10 cellular contexts compared by ENCODE assay signal in the genomic region with DNA sequence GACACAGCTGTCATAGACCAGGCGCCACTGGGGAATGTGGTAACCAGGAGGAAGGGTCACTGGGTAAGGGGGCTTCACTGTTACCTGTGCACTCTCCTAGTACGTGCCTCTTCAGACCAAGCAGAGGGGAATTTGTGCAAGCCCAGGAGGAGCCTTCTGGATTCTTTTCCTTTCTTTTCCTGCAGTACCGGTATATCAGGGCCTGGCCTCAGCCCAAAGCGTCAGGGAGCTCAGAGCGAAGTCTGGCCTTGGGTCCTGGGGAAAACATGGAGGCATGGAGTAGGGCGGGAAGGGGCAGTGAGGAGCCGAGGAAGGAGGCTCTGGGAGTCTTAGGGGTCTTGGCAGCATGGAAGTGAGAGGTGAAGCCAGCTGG.
DNase-seq lines count a peak whose midpoint lies in the region; ATAC-seq and TF ChIP-seq lines count a peak whose summit lies in the region.
"Had no signal": no experiment of that assay in that cellular context is flagged by ENCODE, and none has a peak within 500 bp of the region (broad histone marks: within the 10 kb centered on the region; RNA-seq: fewer than 3 reads in every experiment).

No MANE protein-coding gene starts in this region.

- no peak for ATAC-seq in activated CD8-positive, alpha-beta memory T cell treated with anti-CD3 and anti-CD28 coated beads, Interleukin-2, amount 10 ng/mL, durations not matched to agents 7 days and 5 days

- H3K4me1 Mint-ChIP-seq in activated CD8-positive, alpha-beta memory T cell treated with anti-CD3 and anti-CD28 coated beads, Interleukin-2, amount 10 ng/mL, durations not matched to agents 7 days and 5 days, result peaks cover 14% of the 10 kb centered on the region

- H3K9me3 ChIP-seq in breast epithelium (no peaks in the 10 kb centered on the region), tibial nerve (no peaks in the 10 kb centered on the region), prostate gland (no peaks in the 10 kb centered on the region)

- H3K4me3 Mint-ChIP-seq in activated CD8-positive, alpha-beta memory T cell treated with anti-CD3 and anti-CD28 coated beads, Interleukin-2, amount 10 ng/mL, durations not matched to agents 7 days and 5 days, result no peak overlapping the region

- DNase-seq in activated CD8-positive, alpha-beta memory T cell treated with anti-CD3 and anti-CD28 coated beads, Interleukin-2, amount 10 ng/mL, durations not matched to agents 7 days and 5 days, result peak; percentile 31
- DNase-seq in activated CD8-positive, alpha-beta memory T cell treated with anti-CD3 and anti-CD28 coated beads, Interleukin-2, amount 50 U/mL, for 48 hours, result no peak
- DNase-seq in breast epithelium (ENCODE audit: low spot score in 2 of 2) (peak in 1 of 2 donors; percentile 31), mesenteric fat pad (ENCODE audit: low spot score) (peak; percentile 55), tibial nerve (ENCODE audit: low spot score in 2 of 2) (no peak), DMS79 treated with DMSO at 0.1 percent for 48 hours (lab: John Stamatoyannopoulos, UW) (no peak), HEK293T (ENCODE audit: extremely low spot score) (no peak), prostate gland (ENCODE audit: low spot score) (no peak)
- DNase-seq: NCI-H146 had no signal

- peaks cover 6% of the 10 kb centered on the region for H3K27me3 Mint-ChIP-seq in activated CD8-positive, alpha-beta memory T cell treated with anti-CD3 and anti-CD28 coated beads, Interleukin-2, amount 10 ng/mL, durations not matched to agents 7 days and 5 days

- no peak for TF ChIP-seq CTCF in breast epithelium (IDR thresholded peaks at IDR 0.05)
- no peak for TF ChIP-seq CTCF in tibial nerve (IDR thresholded peaks at IDR 0.05)
- no peak for TF ChIP-seq CTCF in prostate gland (IDR thresholded peaks at IDR 0.05)

- intact Hi-C loops in breast epithelium (cut with DNase I; ENCODE audit: low total_unique reads) (no loop called here), prostate gland (cut with DNase I) (loop anchor here (5.0 kb wide), 1 partner anchor 131 kb away; no protein-coding TSS in a partner anchor)

- 79 to 83% methylated on average over 7 of the region's 7 CpGs for WGBS in tibial nerve, 2 donors
- 54% methylated on average over 7 of the region's 7 CpGs for WGBS in prostate gland

- H3K4me1 ChIP-seq in breast epithelium, result peaks cover 5 to 14% of the 10 kb centered on the region in 2 donors
- peaks cover 0 to 30% (median 10%) of the 10 kb centered on the region in 4 donors for H3K4me1 ChIP-seq in tibial nerve
- no peaks in the 10 kb centered on the region for H3K4me1 ChIP-seq in prostate gland (replicated peaks)

- H3K27ac ChIP-seq in breast epithelium, result peak overlapping the region; percentile 85 to 87
- H3K27ac ChIP-seq in tibial nerve, result peak overlapping the region in 3 of 4 donors; percentile 24 to 82 (median 76)
- H3K27ac ChIP-seq in prostate gland, result no peak overlapping the region
- H3K27ac ChIP-seq: cardiac muscle cell had no signal

- no peaks in the 10 kb centered on the region for H3K27me3 ChIP-seq in breast epithelium
- no peaks in the 10 kb centered on the region for H3K27me3 ChIP-seq in tibial nerve
- H3K27me3 ChIP-seq in prostate gland (replicated peaks; ENCODE audit: insufficient read depth), result no peaks in the 10 kb centered on the region
- H3K27me3 ChIP-seq: cardiac muscle cell had no signal

- no peak overlapping the region for H3K27ac Mint-ChIP-seq in activated CD8-positive, alpha-beta memory T cell treated with anti-CD3 and anti-CD28 coated beads, Interleukin-2, amount 10 ng/mL, durations not matched to agents 7 days and 5 days

- H3K36me3 ChIP-seq in breast epithelium, result no peaks in the 10 kb centered on the region
- H3K36me3 ChIP-seq in tibial nerve, result no peaks in the 10 kb centered on the region
- no peaks in the 10 kb centered on the region for H3K36me3 ChIP-seq in prostate gland
- H3K36me3 ChIP-seq: cardiac muscle cell had no signal

- H3K4me3 ChIP-seq in breast epithelium (peak overlapping the region; percentile 19 to 60 (median 37)), tibial nerve (no peak overlapping the region), prostate gland (no peak overlapping the region)
- H3K4me3 ChIP-seq: cardiac muscle cell had no signal

- TF ChIP-seq EP300 in tibial nerve (IDR thresholded peaks at IDR 0.05), result no peak

- CTCF ChIA-PET in activated CD8-positive, alpha-beta memory T cell treated with anti-CD3 and anti-CD28 coated beads, Interleukin-2, amount 10 ng/mL, durations not matched to agents 7 days and 5 days (lab: Charles Lee), result interaction anchor here (0.8 to 1.6 kb wide), 4 partner anchors 13 to 175 kb away, joined by 4 to 6 read pairs (median 4); no protein-coding TSS in a partner anchor
- CTCF ChIA-PET in HEK293T (lab: Yijun Ruan, JAX), result no interaction called here

- TF ChIP-seq POLR2A in breast epithelium (IDR thresholded peaks at IDR 0.05), result no peak
- no peak for TF ChIP-seq POLR2A in tibial nerve (IDR thresholded peaks at IDR 0.05)
- TF ChIP-seq POLR2A in prostate gland (IDR thresholded peaks at IDR 0.05), result no peak

- no peaks in the 10 kb centered on the region for H3K9me3 Mint-ChIP-seq in activated CD8-positive, alpha-beta memory T cell treated with anti-CD3 and anti-CD28 coated beads, Interleukin-2, amount 10 ng/mL, durations not matched to agents 7 days and 5 days (ENCODE audit: low read depth)

- POLR2A ChIA-PET in HEK293T (lab: Yijun Ruan, JAX), result no interaction called here

- no peaks in the 10 kb centered on the region for H3K36me3 Mint-ChIP-seq in activated CD8-positive, alpha-beta memory T cell treated with anti-CD3 and anti-CD28 coated beads, Interleukin-2, amount 10 ng/mL, durations not matched to agents 7 days and 5 days

TF ChIP-seq in HEK293T, 16 proteins besides CTCF, POLR2A, EP300 and RAD21:
- TF ChIP-seq, protein P1, sequence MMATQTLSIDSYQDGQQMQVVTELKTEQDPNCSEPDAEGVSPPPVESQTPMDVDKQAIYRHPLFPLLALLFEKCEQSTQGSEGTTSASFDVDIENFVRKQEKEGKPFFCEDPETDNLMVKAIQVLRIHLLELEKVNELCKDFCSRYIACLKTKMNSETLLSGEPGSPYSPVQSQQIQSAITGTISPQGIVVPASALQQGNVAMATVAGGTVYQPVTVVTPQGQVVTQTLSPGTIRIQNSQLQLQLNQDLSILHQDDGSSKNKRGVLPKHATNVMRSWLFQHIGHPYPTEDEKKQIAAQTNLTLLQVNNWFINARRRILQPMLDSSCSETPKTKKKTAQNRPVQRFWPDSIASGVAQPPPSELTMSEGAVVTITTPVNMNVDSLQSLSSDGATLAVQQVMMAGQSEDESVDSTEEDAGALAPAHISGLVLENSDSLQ (IDR thresholded peaks at IDR 0.05), result no peak

Comparison
In these comparisons a context has a peak if more than half of its experiments do, and no peak if none do; other contexts are left out.
1. DNase-seq: peak in activated CD8-positive, alpha-beta memory T cell treated with anti-CD3 and anti-CD28 coated beads, Interleukin-2, amount 10 ng/mL, durations not matched to agents 7 days and 5 days (single experiment) and mesenteric fat pad (single experiment); none in activated CD8-positive, alpha-beta memory T cell treated with anti-CD3 and anti-CD28 coated beads, Interleukin-2, amount 50 U/mL, for 48 hours (single experiment), tibial nerve (0 of 2), DMS79 treated with DMSO at 0.1 percent for 48 hours (single experiment), HEK293T (single experiment) and prostate gland (single experiment).
2. H3K27ac ChIP-seq: peak in breast epithelium (2 of 2) and tibial nerve (3 of 4); none in prostate gland (0 of 2).
3. H3K4me3 ChIP-seq: peak in breast epithelium (3 of 3); none in tibial nerve (0 of 4) and prostate gland (0 of 2).